In genomic region chr4:149113804-149114430, GRCh38 we compare ENCODE assay signal across 1 cellular context.
TF ChIP-seq lines count a peak whose summit lies in the region.

No MANE protein-coding gene starts in this region.

TF ChIP-seq in SK-N-SH, 30 proteins besides CTCF, POLR2A, EP300 and RAD21:
- TF ChIP-seq CHD2 (IDR thresholded peaks at IDR 0.05; ENCODE audit: low read length, partially characterized antibody) (no peak), FOXM1 (IDR thresholded peaks at IDR 0.05; ENCODE audit: low read depth) (0 out of 2 replicates have a peak, but pooled peaks have one; percentile 16), EZH2phosphoT487 (IDR thresholded peaks at IDR 0.05; ENCODE audit: borderline replicate concordance, low read depth) (no peak), RXRA (IDR thresholded peaks at IDR 0.05; ENCODE audit: borderline replicate concordance, low read depth) (no peak), MAX (IDR thresholded peaks at IDR 0.05; ENCODE audit: low read depth) (peak; percentile 16; the same call in 1 of the 2 replicates), PBX3 (IDR thresholded peaks at IDR 0.05) (peak; percentile 90), GATA2 (CRISPR knock-in tag; IDR thresholded peaks at IDR 0.05) (no peak), POLR2AphosphoS5 (IDR thresholded peaks at IDR 0.05; ENCODE audit: low read depth, low read length) (peak; percentile 23; the same call in 1 of the 2 replicates), NRF1 (IDR thresholded peaks at IDR 0.05; ENCODE audit: low read depth, low read length) (no peak), MXI1 (IDR thresholded peaks at IDR 0.05; ENCODE audit: low read depth, low read length) (no peak), JUND (IDR thresholded peaks at IDR 0.05) (peak; percentile 75), GABPA (IDR thresholded peaks at IDR 0.05; ENCODE audit: low read depth) (no peak), TCF12 (IDR thresholded peaks at IDR 0.05) (peak; percentile 80), TAF1 (IDR thresholded peaks at IDR 0.05; ENCODE audit: borderline replicate concordance, low read depth, low read length) (no peak), TEAD4 (IDR thresholded peaks at IDR 0.05; ENCODE audit: borderline replicate concordance, insufficient read depth) (peak; percentile 81), ELF1 (IDR thresholded peaks at IDR 0.05) (no peak), USF2 (IDR thresholded peaks at IDR 0.05; ENCODE audit: borderline replicate concordance, low read depth, low read length) (no peak), REST (IDR thresholded peaks at IDR 0.05; ENCODE audit: low read depth, low read length) (no peak), USF1 (IDR thresholded peaks at IDR 0.05; ENCODE audit: borderline replicate concordance, low read depth) (no peak), FOXJ3 (CRISPR knock-in tag; IDR thresholded peaks at IDR 0.05) (no peak), IRF3 (IDR thresholded peaks at IDR 0.05; ENCODE audit: low read depth, low read length) (no peak), MEF2A (IDR thresholded peaks at IDR 0.05; ENCODE audit: borderline replicate concordance, low read depth) (no peak; the same call in 1 of the 2 replicates), FOSL2 (IDR thresholded peaks at IDR 0.05; ENCODE audit: borderline replicate concordance, low read depth) (peak; percentile 58), NFIC (IDR thresholded peaks at IDR 0.05; ENCODE audit: borderline replicate concordance) (peak; percentile 70)
